In the genomic region with DNA sequence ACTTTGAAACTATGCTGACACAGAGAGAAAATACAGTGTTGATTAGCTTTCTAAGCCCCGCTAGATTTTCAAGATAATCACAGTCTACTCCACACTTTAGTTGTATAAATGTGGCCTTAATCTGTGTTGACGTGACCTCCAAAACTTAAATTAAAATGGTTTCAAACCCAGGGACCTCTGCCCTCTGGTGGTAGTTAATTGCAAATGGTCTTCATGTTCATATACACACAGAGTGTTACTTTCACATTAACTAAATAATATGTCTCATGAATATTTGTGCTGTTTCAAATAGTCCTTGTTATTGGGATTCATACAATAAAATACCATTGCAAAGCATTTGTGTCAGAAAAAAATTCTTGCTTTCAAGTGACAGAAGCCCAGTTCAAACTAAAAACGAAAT, we compare ENCODE assay signal across 9 cellular contexts.
DNase-seq lines count a peak whose midpoint lies in the region; ATAC-seq, FAIRE-seq and TF ChIP-seq lines count a peak whose summit lies in the region.
"Had no signal": no experiment of that assay in that cellular context is flagged by ENCODE, and none has a peak within 500 bp of the region (broad histone marks: within the 10 kb centered on the region; RNA-seq: fewer than 3 reads in every experiment).

No MANE protein-coding gene starts in this region.

- H2AFZ ChIP-seq in K562 (ENCODE audit: low read depth, low read length) (no peak overlapping the region), osteoblast (ENCODE audit: low read length) (no peak overlapping the region)

- TF ChIP-seq POLR2A in K562 (conservative IDR thresholded peaks at IDR 0.05) = no peak

- TF ChIP-seq CTCF in K562 (IDR thresholded peaks at IDR 0.05 in 2 of 3, conservative IDR thresholded peaks at IDR 0.05 in 1 of 3; ENCODE audit: insufficient read depth in 2 of 3, low read depth in 1 of 3, low read length in 3 of 3) (peak in 2 of 3 experiments; percentile 44 to 46; a peak in 3 of 6 replicates), osteoblast (IDR thresholded peaks at IDR 0.05; ENCODE audit: extremely low read depth, low read depth, low read length) (peak; percentile 52)

- no peak overlapping the region for H3K9ac ChIP-seq in K562 (ENCODE audit: insufficient read depth in 1 of 2, low read depth in 2 of 2, low read length in 2 of 2)

- H4K20me1 ChIP-seq in K562 (replicated peaks; ENCODE audit: control insufficient read depth, insufficient read depth, low read length) (no peaks in the 10 kb centered on the region), osteoblast (ENCODE audit: insufficient read depth, low read length) (no peaks in the 10 kb centered on the region)

- CTCF ChIA-PET in K562 (lab: Yijun Ruan, JAX; ENCODE audit: low intra/inter-chr PET ratio) = interaction anchor here (0.5 kb wide), 1 partner anchor 9 kb away, joined by 3 read pairs; no protein-coding TSS in a partner anchor

- peak; percentile 64 for ATAC-seq in HG03378 (IDR thresholded peaks at IDR 0.05; ENCODE audit: unreplicated experiment)
- ATAC-seq in K562 = peak; percentile 53
- ATAC-seq in GM21619 (IDR thresholded peaks at IDR 0.05; ENCODE audit: unreplicated experiment) = no peak

- DNase-seq in DMS53 (lab: John Stamatoyannopoulos, UW) (peak; percentile 29), DMS53 treated with DMSO at 0.1 percent for 48 hours (lab: John Stamatoyannopoulos, UW; ENCODE audit: unreplicated experiment) (no peak), K562 (ENCODE audit: extremely low read depth in 1 of 4, low spot score in 3 of 4) (peak; percentile 5 to 11 (median 8)), osteoblast (ENCODE audit: insufficient read length, low spot score, missing footprints) (no peak), NCI-H2171 (lab: John Stamatoyannopoulos, UW) (no peak), hepatic stellate cell (ENCODE audit: low spot score) (no peak)

- WGBS in K562 (ENCODE audit: insufficient coverage, low coverage, missing lambda C conversion rate) = 0% methylated on average over 3 of the region's 3 CpGs

- no peak for TF ChIP-seq EP300 in K562 (IDR thresholded peaks at IDR 0.05; ENCODE audit: low read length)

- H3K27ac ChIP-seq in K562 (ENCODE audit: extremely low read depth, low read depth, low read length) (no peak overlapping the region), osteoblast (ENCODE audit: low read depth, low read length) (no peak overlapping the region)

- peak; percentile 75 for FAIRE-seq in K562 (lab: Jason Lieb, UNC)
- FAIRE-seq: A204.1 had no signal

- H3K79me2 ChIP-seq in K562 (ENCODE audit: control insufficient read depth, insufficient read depth, low read length) (no peaks in the 10 kb centered on the region), osteoblast (ENCODE audit: insufficient read depth, low read length) (no peaks in the 10 kb centered on the region)

- H3K4me3 ChIP-seq in K562 (no peak overlapping the region), osteoblast (ENCODE audit: insufficient read depth, low read length) (no peak overlapping the region)

- H3K4me1 ChIP-seq in K562 (replicated peaks in 1 of 2; ENCODE audit: control insufficient read depth in 2 of 2, insufficient read depth in 2 of 2, low read length in 2 of 2) = no peaks in the 10 kb centered on the region
- H3K4me1 ChIP-seq in osteoblast (ENCODE audit: insufficient read depth, low read length) = no peaks in the 10 kb centered on the region

- in situ Hi-C loops in K562 (cut with MboI) = no loop called here

- H3K9me3 ChIP-seq in K562 (replicated peaks; ENCODE audit: control insufficient read depth, insufficient read depth, low read depth, low read length) (no peaks in the 10 kb centered on the region), osteoblast (ENCODE audit: low read depth, low read length) (no peaks in the 10 kb centered on the region)

- BruUV-seq in K562 (replicated peaks; lab: Mats Ljungman, UMichigan) = no TSS peak

- no peaks in the 10 kb centered on the region for H3K36me3 ChIP-seq in K562 (ENCODE audit: control insufficient read depth, insufficient read depth, low read length)
- no peaks in the 10 kb centered on the region for H3K36me3 ChIP-seq in osteoblast (ENCODE audit: insufficient read depth, low read length)

- peak in 1 of 2 experiments; percentile 41; a peak in 1 of 4 replicates for TF ChIP-seq RAD21 in K562 (CRISPR knock-in tag; conservative IDR thresholded peaks at IDR 0.05 in 1 of 2, IDR thresholded peaks at IDR 0.05 in 1 of 2)

- no peaks in the 10 kb centered on the region for H3K9me1 ChIP-seq in K562 (ENCODE audit: control insufficient read depth, insufficient read depth, low read length)

- intact Hi-C loops in K562 (cut with micrococcal nuclease) = no loop called here

- no peaks in the 10 kb centered on the region for H3K27me3 ChIP-seq in K562 (ENCODE audit: control insufficient read depth in 2 of 2, insufficient read depth in 2 of 2, low read length in 2 of 2)
- no peaks in the 10 kb centered on the region for H3K27me3 ChIP-seq in osteoblast (ENCODE audit: insufficient read depth, low read length)

- POLR2A ChIA-PET in K562 (lab: Yijun Ruan, JAX) = no interaction called here

- H3K4me2 ChIP-seq in K562 (ENCODE audit: insufficient read depth, low read length) (no peak overlapping the region), osteoblast (ENCODE audit: insufficient read depth, low read length) (no peak overlapping the region)

TF ChIP-seq in K562, 482 proteins besides CTCF, POLR2A, EP300 and RAD21:
- TF ChIP-seq, protein P1, sequence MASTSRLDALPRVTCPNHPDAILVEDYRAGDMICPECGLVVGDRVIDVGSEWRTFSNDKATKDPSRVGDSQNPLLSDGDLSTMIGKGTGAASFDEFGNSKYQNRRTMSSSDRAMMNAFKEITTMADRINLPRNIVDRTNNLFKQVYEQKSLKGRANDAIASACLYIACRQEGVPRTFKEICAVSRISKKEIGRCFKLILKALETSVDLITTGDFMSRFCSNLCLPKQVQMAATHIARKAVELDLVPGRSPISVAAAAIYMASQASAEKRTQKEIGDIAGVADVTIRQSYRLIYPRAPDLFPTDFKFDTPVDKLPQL (IDR thresholded peaks at IDR 0.05; ENCODE audit: extremely low read depth, insufficient read length) = no peak
- TF ChIP-seq, protein P2, sequence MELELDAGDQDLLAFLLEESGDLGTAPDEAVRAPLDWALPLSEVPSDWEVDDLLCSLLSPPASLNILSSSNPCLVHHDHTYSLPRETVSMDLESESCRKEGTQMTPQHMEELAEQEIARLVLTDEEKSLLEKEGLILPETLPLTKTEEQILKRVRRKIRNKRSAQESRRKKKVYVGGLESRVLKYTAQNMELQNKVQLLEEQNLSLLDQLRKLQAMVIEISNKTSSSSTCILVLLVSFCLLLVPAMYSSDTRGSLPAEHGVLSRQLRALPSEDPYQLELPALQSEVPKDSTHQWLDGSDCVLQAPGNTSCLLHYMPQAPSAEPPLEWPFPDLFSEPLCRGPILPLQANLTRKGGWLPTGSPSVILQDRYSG (tag; conservative IDR thresholded peaks at IDR 0.05; ENCODE audit: low read depth) = no peak
- TF ChIP-seq HDAC1 (IDR thresholded peaks at IDR 0.05) (no peak), ZNF785 (CRISPR knock-in tag; IDR thresholded peaks at IDR 0.05) (no peak), RBM15 (IDR thresholded peaks at IDR 0.05; ENCODE audit: insufficient read depth, low read length) (no peak), THRAP3 (IDR thresholded peaks at IDR 0.05; ENCODE audit: borderline replicate concordance) (no peak), ZNF324 (CRISPR knock-in tag; IDR thresholded peaks at IDR 0.05) (no peak)
- TF ChIP-seq, protein P3, sequence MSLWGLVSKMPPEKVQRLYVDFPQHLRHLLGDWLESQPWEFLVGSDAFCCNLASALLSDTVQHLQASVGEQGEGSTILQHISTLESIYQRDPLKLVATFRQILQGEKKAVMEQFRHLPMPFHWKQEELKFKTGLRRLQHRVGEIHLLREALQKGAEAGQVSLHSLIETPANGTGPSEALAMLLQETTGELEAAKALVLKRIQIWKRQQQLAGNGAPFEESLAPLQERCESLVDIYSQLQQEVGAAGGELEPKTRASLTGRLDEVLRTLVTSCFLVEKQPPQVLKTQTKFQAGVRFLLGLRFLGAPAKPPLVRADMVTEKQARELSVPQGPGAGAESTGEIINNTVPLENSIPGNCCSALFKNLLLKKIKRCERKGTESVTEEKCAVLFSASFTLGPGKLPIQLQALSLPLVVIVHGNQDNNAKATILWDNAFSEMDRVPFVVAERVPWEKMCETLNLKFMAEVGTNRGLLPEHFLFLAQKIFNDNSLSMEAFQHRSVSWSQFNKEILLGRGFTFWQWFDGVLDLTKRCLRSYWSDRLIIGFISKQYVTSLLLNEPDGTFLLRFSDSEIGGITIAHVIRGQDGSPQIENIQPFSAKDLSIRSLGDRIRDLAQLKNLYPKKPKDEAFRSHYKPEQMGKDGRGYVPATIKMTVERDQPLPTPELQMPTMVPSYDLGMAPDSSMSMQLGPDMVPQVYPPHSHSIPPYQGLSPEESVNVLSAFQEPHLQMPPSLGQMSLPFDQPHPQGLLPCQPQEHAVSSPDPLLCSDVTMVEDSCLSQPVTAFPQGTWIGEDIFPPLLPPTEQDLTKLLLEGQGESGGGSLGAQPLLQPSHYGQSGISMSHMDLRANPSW (CRISPR knock-in tag; IDR thresholded peaks at IDR 0.05) = no peak
- TF ChIP-seq, protein P4, sequence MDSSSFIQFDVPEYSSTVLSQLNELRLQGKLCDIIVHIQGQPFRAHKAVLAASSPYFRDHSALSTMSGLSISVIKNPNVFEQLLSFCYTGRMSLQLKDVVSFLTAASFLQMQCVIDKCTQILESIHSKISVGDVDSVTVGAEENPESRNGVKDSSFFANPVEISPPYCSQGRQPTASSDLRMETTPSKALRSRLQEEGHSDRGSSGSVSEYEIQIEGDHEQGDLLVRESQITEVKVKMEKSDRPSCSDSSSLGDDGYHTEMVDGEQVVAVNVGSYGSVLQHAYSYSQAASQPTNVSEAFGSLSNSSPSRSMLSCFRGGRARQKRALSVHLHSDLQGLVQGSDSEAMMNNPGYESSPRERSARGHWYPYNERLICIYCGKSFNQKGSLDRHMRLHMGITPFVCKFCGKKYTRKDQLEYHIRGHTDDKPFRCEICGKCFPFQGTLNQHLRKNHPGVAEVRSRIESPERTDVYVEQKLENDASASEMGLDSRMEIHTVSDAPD (CRISPR knock-in tag; IDR thresholded peaks at IDR 0.05) = no peak

Comparison
In these comparisons a context has a peak if more than half of its experiments do, and no peak if none do; other contexts are left out.
1. DNase-seq: peak in DMS53 (single experiment) and K562 (4 of 4); none in DMS53 treated with DMSO at 0.1 percent for 48 hours (single experiment), osteoblast (single experiment), NCI-H2171 (single experiment) and hepatic stellate cell (single experiment).